8 cellular contexts compared by ENCODE assay signal in genomic region chr6:41939848-41940758, GRCh38.
DNase-seq lines count a peak whose midpoint lies in the region; ATAC-seq and TF ChIP-seq lines count a peak whose summit lies in the region.

No MANE protein-coding gene starts in this region.

- peaks cover 65% of the 10 kb centered on the region for H3K4me1 ChIP-seq in DND-41 (ENCODE audit: insufficient read depth, low read length)

- DNase-seq in DND-41: peak; percentile 57
- peak; percentile 78 for DNase-seq in NCI-H748 (lab: John Stamatoyannopoulos, UW; ENCODE audit: unreplicated experiment)
- no peak for DNase-seq in GM10266 (ENCODE audit: extremely low spot score)
- DNase-seq in NCI-H1436 (lab: John Stamatoyannopoulos, UW): no peak

- H3K9ac ChIP-seq in DND-41 (ENCODE audit: low read depth, low read length): peak overlapping the region; percentile 99

- no peaks in the 10 kb centered on the region for H3K27me3 ChIP-seq in DND-41 (ENCODE audit: insufficient read depth, low read length, poor library complexity)

- peak; percentile 36 for ATAC-seq in DND-41 (ENCODE audit: insufficient read depth, low read depth)
- no peak for ATAC-seq in HG02852 (IDR thresholded peaks at IDR 0.05; ENCODE audit: unreplicated experiment)

- peaks cover 61% of the 10 kb centered on the region for H3K36me3 ChIP-seq in DND-41 (ENCODE audit: insufficient read depth, low read length)

- H3K36me3 Mint-ChIP-seq in activated naive CD8-positive, alpha-beta T cell: peaks cover 9% of the 10 kb centered on the region

- H3K27ac Mint-ChIP-seq in activated naive CD8-positive, alpha-beta T cell: peak overlapping the region; percentile 86

- H2AFZ ChIP-seq in DND-41 (ENCODE audit: low read depth, low read length): no peak overlapping the region

- peak overlapping the region; percentile 82 for H3K4me2 ChIP-seq in DND-41 (ENCODE audit: insufficient read depth, low read length)

- H3K27me3 Mint-ChIP-seq in activated naive CD8-positive, alpha-beta T cell: no peaks in the 10 kb centered on the region

- peak overlapping the region; percentile 98 for H3K4me3 Mint-ChIP-seq in activated naive CD8-positive, alpha-beta T cell

- H3K27ac ChIP-seq in DND-41 (ENCODE audit: low read length) (peak overlapping the region; percentile 100), skin epidermis (peak overlapping the region; percentile 16 to 92 (median 81))

- peak overlapping the region; percentile 86 to 93 for H3K4me3 ChIP-seq in DND-41 (ENCODE audit: low read depth in 1 of 2, low read length in 2 of 2)
- peak overlapping the region; percentile 81 for H3K4me3 ChIP-seq in iPS-18c (ENCODE audit: insufficient read depth, low read depth, low read length)
- H3K4me3 ChIP-seq in skin epidermis: peak overlapping the region; percentile 63 to 99 (median 88)

- peaks cover 79% of the 10 kb centered on the region for H3K79me2 ChIP-seq in DND-41 (ENCODE audit: insufficient read depth, low read length)

- H3K9me3 ChIP-seq in DND-41 (ENCODE audit: insufficient read depth, low read length, severe bottlenecking): no peaks in the 10 kb centered on the region
- peaks cover 2% of the 10 kb centered on the region for H3K9me3 ChIP-seq in iPS-18c (ENCODE audit: control insufficient read depth, insufficient read depth, low read length)

- H4K20me1 ChIP-seq in DND-41 (ENCODE audit: insufficient read depth, low read length): peaks cover 23% of the 10 kb centered on the region

- TF ChIP-seq CTCF in DND-41 (IDR thresholded peaks at IDR 0.05; ENCODE audit: borderline replicate concordance, extremely low read depth, low read length, poor library complexity, severe bottlenecking) (no peak), GM10266 (IDR thresholded peaks at IDR 0.05; ENCODE audit: control insufficient read depth, insufficient read depth, low read depth, missing control alignments) (no peak)

- no peaks in the 10 kb centered on the region for H3K9me3 Mint-ChIP-seq in activated naive CD8-positive, alpha-beta T cell (ENCODE audit: low read depth)

- peaks cover 67% of the 10 kb centered on the region for H3K4me1 Mint-ChIP-seq in activated naive CD8-positive, alpha-beta T cell (ENCODE audit: low read depth)

Comparison
In these comparisons a context has a peak if more than half of its experiments do, and no peak if none do; other contexts are left out.
1. DNase-seq: peak in DND-41 (single experiment) and NCI-H748 (single experiment); none in GM10266 (single experiment) and NCI-H1436 (single experiment).
2. Peak in every context shown above with its lines, with median percentiles within 50 percentile points of each other: H3K4me3 ChIP-seq.